In genomic region chr3:151146071-151146730, GRCh38 we compare ENCODE assay signal across 8 cellular contexts. TPM values are rescaled to one million over a fixed set of nuclear protein-coding genes. Genes with fewer than 3 reads are reported as not detected.
DNase-seq lines count a peak whose midpoint lies in the region; ATAC-seq and TF ChIP-seq lines count a peak whose summit lies in the region.

No MANE protein-coding gene starts in this region.

- TF ChIP-seq CTCF in GM06990 (IDR thresholded peaks at IDR 0.05; ENCODE audit: insufficient read depth, low read length, poor library complexity, severe bottlenecking) (peak; percentile 79), Panc1 (IDR thresholded peaks at IDR 0.05) (peak; percentile 96), neutrophil (IDR thresholded peaks at IDR 0.05) (peak; percentile 77), vagina (IDR thresholded peaks at IDR 0.05) (peak; percentile 57 to 92 (median 83))

- BruUV-seq in Panc1 (replicated peaks; lab: Mats Ljungman, UMichigan), result no TSS peak

- H3K36me3 ChIP-seq in GM06990 (ENCODE audit: control insufficient read depth, insufficient read depth, low read length) (no peaks in the 10 kb centered on the region), H7 (replicated peaks; ENCODE audit: control insufficient read depth, insufficient read depth, low read length) (no peaks in the 10 kb centered on the region; the same call in 1 of the 2 replicates), Panc1 (ENCODE audit: control insufficient read depth, insufficient read depth, low read length) (no peaks in the 10 kb centered on the region), neutrophil (no peaks in the 10 kb centered on the region), vagina (no peaks in the 10 kb centered on the region)

- H3K4me3 ChIP-seq in GM06990 (replicated peaks; ENCODE audit: low read depth, low read length), result no peak overlapping the region
- H3K4me3 ChIP-seq in H7 (ENCODE audit: insufficient read depth, low read depth, low read length), result no peak overlapping the region
- H3K4me3 ChIP-seq in Panc1 (ENCODE audit: low read depth in 2 of 2, low read length in 2 of 2), result no peak overlapping the region
- H3K4me3 ChIP-seq in neutrophil (ENCODE audit: low read depth in 1 of 2, low read length in 1 of 2), result peak overlapping the region in 1 of 2 experiments; percentile 26
- H3K4me3 ChIP-seq in vagina, result no peak overlapping the region

- peak; percentile 97 for ATAC-seq in Panc1

- no peak for TF ChIP-seq POLR2A in vagina (IDR thresholded peaks at IDR 0.05)

- peaks cover 1% of the 10 kb centered on the region for H3K27me3 ChIP-seq in GM06990 (replicated peaks; ENCODE audit: control insufficient read depth, insufficient read depth, low read length)
- no peaks in the 10 kb centered on the region for H3K27me3 ChIP-seq in H7 (ENCODE audit: control insufficient read depth, insufficient read depth, low read length)
- peaks cover 14% of the 10 kb centered on the region; the same call in 1 of the 2 replicates for H3K27me3 ChIP-seq in Panc1 (ENCODE audit: control insufficient read depth, insufficient read depth, low read length)
- no peaks in the 10 kb centered on the region for H3K27me3 ChIP-seq in neutrophil
- H3K27me3 ChIP-seq in vagina, result no peaks in the 10 kb centered on the region

- DNase-seq in GM06990 (ENCODE audit: extremely low read depth, insufficient read length), result no peak
- DNase-seq in H7, result peak; percentile 71
- peak; percentile 86 for DNase-seq in LoVo (ENCODE audit: low spot score)
- DNase-seq in Panc1 (ENCODE audit: low read depth, low spot score), result peak; percentile 75
- peak; percentile 23 for DNase-seq in activated effector memory CD4-positive, alpha-beta T cell treated with Interleukin-2 at 50 U/mL for 16 hours
- peak; percentile 64 for DNase-seq in foreskin melanocyte
- no peak for DNase-seq in vagina (ENCODE audit: extremely low spot score in 2 of 2)

- CTCF ChIA-PET in Panc1 (lab: Charles Lee), result no interaction called here

- H3K9me3 ChIP-seq in Panc1 (ENCODE audit: control insufficient read depth, insufficient read depth, low read depth, low read length) (no peaks in the 10 kb centered on the region), neutrophil (no peaks in the 10 kb centered on the region), vagina (no peaks in the 10 kb centered on the region)

- intact Hi-C loops in Panc1 (cut with micrococcal nuclease; ENCODE audit: unreplicated experiment) (loop anchor here (1.0 to 10.0 kb wide), 6 partner anchors 79 to 611 kb away; no protein-coding TSS in a partner anchor), vagina (cut with DNase I) (loop anchor here (2.0 to 5.0 kb wide), 2 partner anchors 364 to 425 kb away; no protein-coding TSS in a partner anchor)

- H3K27ac ChIP-seq in Panc1 (ENCODE audit: low read length), result no peak overlapping the region
- no peak overlapping the region for H3K27ac ChIP-seq in neutrophil
- peak overlapping the region; percentile 72 for H3K27ac ChIP-seq in vagina

- in situ Hi-C loops in Panc1 (cut with HindIII; ENCODE audit: low pct_unique_long_range_greater_than_20kb, low sequenced_read_pairs), result no loop called here

- H3K4me1 ChIP-seq in Panc1 (ENCODE audit: control insufficient read depth, insufficient read depth, low read length) (peaks cover 7% of the 10 kb centered on the region; the same call in 1 of the 2 replicates), neutrophil (ENCODE audit: control insufficient read depth in 1 of 2, insufficient read depth in 1 of 2, low read depth in 1 of 2, low read length in 1 of 2) (peaks cover 9 to 12% of the 10 kb centered on the region in 2 experiments), vagina (peaks cover 12% of the 10 kb centered on the region)

- POLR2A ChIA-PET in Panc1 (lab: Charles Lee), result no interaction called here

RNA-seq across cellular contexts. Expression of gene GPR171, which starts 56.8 kb away (rescaled TPM):
- not detected in 2 replicates for total RNA-seq in H7 (2014; rRNA removed; shearing (Covaris generic))
- total RNA-seq in Panc1 (2021; ENCODE audit: unreplicated experiment) (not detected), vagina (5.4 TPM)
- polyA plus RNA-seq in Panc1 (2012; ENCODE audit: insufficient read length), result not detected

Comparison
In these comparisons a context has a peak if more than half of its experiments do, and no peak if none do; other contexts are left out.
1. DNase-seq: peak in H7 (single experiment), LoVo (single experiment), Panc1 (single experiment), activated effector memory CD4-positive, alpha-beta T cell treated with Interleukin-2 at 50 U/mL for 16 hours (single experiment) and foreskin melanocyte (single experiment); none in GM06990 (single experiment) and vagina (0 of 2).
2. Peak in every context shown above with its lines, with median percentiles within 50 percentile points of each other: CTCF ChIP-seq.